8 cellular contexts compared by ENCODE assay signal in genomic region chr19:41263042-41263849, GRCh38. TPM values are rescaled to one million over a fixed set of nuclear protein-coding genes. Genes with fewer than 3 reads are reported as not detected.
A peak's percentile ranks its signal among the peaks of the same experiment; 100 is the strongest.
DNase-seq lines count a peak whose midpoint lies in the region; ATAC-seq and TF ChIP-seq lines count a peak whose summit lies in the region.

No MANE protein-coding gene starts in this region.

- H3F3A ChIP-seq in GM23338 (replicated peaks; ENCODE audit: low read depth) = peaks cover 13% of the 10 kb centered on the region

- peaks cover 22% of the 10 kb centered on the region for H3K4me1 Mint-ChIP-seq in GM23338

- H3K4me3 Mint-ChIP-seq in GM23338 = peak overlapping the region; percentile 94

- H3K27ac Mint-ChIP-seq in GM23338 = peak overlapping the region; percentile 99

- H3K27me3 ChIP-seq in GM23338 (ENCODE audit: insufficient read depth) = no peaks in the 10 kb centered on the region

- peaks cover 23% of the 10 kb centered on the region for H4K20me1 ChIP-seq in GM23338 (replicated peaks; ENCODE audit: insufficient read depth)

- H3K9me2 ChIP-seq in GM23338 (ENCODE audit: insufficient read depth) = no peaks in the 10 kb centered on the region

- H3K9me3 Mint-ChIP-seq in GM23338 = no peaks in the 10 kb centered on the region; the same call in 1 of the 3 replicates

- peak; percentile 11 for ATAC-seq in GM23338

- H2AFZ ChIP-seq in GM23338 = no peak overlapping the region

- H3K27me3 Mint-ChIP-seq in GM23338 (ENCODE audit: insufficient read depth, low read depth, poor library complexity) = peaks cover 22% of the 10 kb centered on the region

- H3K4me2 ChIP-seq in GM23338 = peak overlapping the region; percentile 86

- DNase-seq in ELF-1 (ENCODE audit: low read depth, low spot score) (peak; percentile 77), GM23338 (ENCODE audit: low spot score) (peak; percentile 33), NCI-H146 treated with DMSO at 0.1 percent for 48 hours (lab: John Stamatoyannopoulos, UW; ENCODE audit: unreplicated experiment) (peak; percentile 87), left kidney (ENCODE audit: low read depth, low spot score) (peak; percentile 90), GM19240 (ENCODE audit: insufficient read length, low spot score) (no peak)
- peak; percentile 75 for DNase-seq in activated CD4-positive, CD25-positive, alpha-beta regulatory T cell treated with anti-CD3 and anti-CD28 coated beads, Interleukin-2, amount 50 U/mL, for 16 hours (ENCODE audit: low read depth, low spot score)
- peak; percentile 97 for DNase-seq in central memory CD4-positive, alpha-beta T cell
- peak; percentile 62 to 75 for DNase-seq in stimulated activated CD4-positive, alpha-beta T cell treated with anti-CD3 and anti-CD28 coated beads, Interleukin-2, amount 100 ng/mL, for 48 hours

- H3K4me3 ChIP-seq in GM23338 = peak overlapping the region; percentile 76

- peaks cover 48% of the 10 kb centered on the region for H3K36me3 Mint-ChIP-seq in GM23338 (ENCODE audit: low read depth)

- peak overlapping the region; percentile 88 for H3K27ac ChIP-seq in GM23338 (ENCODE audit: low read depth)

- peaks cover 7% of the 10 kb centered on the region for H3K4me1 ChIP-seq in GM23338 (ENCODE audit: insufficient read depth)

- peaks cover 45% of the 10 kb centered on the region for H3K79me2 ChIP-seq in GM23338 (replicated peaks; ENCODE audit: insufficient read depth)

- H3K36me3 ChIP-seq in GM23338 (ENCODE audit: insufficient read depth) = peaks cover 5% of the 10 kb centered on the region

- TF ChIP-seq CTCF in GM23338 (conservative IDR thresholded peaks at IDR 0.05; ENCODE audit: low read depth in 2 of 2) = no peak

TF ChIP-seq in GM23338, 12 proteins besides CTCF, POLR2A, EP300 and RAD21:
- TF ChIP-seq POLR2AphosphoS5 (IDR thresholded peaks at IDR 0.05; ENCODE audit: low read depth) (peak; percentile 68), REST (IDR thresholded peaks at IDR 0.05; ENCODE audit: unreplicated experiment) (no peak), CREB1 (CRISPR knock-in tag; IDR thresholded peaks at IDR 0.05; ENCODE audit: low read depth) (no peak)

RNA-seq across cellular contexts. Expression of gene HNRNPUL1, which starts 0.9 kb away (rescaled TPM):
- 166 and 204 TPM in 2 replicates for total RNA-seq in GM23338 (2014; rRNA removed; shearing (Covaris generic))
- 204 and 207 TPM in 2 replicates for polyA plus RNA-seq in GM23338 (2016; fragmentation: Nextera tagmentation; extraction: Ambion mirVana)

RNA-seq across cellular contexts. Expression of gene AXL, which starts 44.2 kb away (rescaled TPM):
- 23.7 and 28.4 TPM in 2 replicates for total RNA-seq in GM23338 (2014; rRNA removed; shearing (Covaris generic))
- polyA plus RNA-seq in GM23338 (2016; fragmentation: Nextera tagmentation; extraction: Ambion mirVana) = 7.5 and 9.0 TPM in 2 replicates

RNA-seq across cellular contexts. Expression of gene CCDC97, which starts 46.7 kb away (rescaled TPM):
- total RNA-seq in GM23338 (2014; rRNA removed; shearing (Covaris generic)) = 8.0 and 9.7 TPM in 2 replicates
- 8.2 and 11.0 TPM in 2 replicates for polyA plus RNA-seq in GM23338 (2016; fragmentation: Nextera tagmentation; extraction: Ambion mirVana)
